11 cellular contexts compared by ENCODE assay signal in genomic region chr6:45156075-45156474, GRCh38.
DNase-seq lines count a peak whose midpoint lies in the region; ATAC-seq and TF ChIP-seq lines count a peak whose summit lies in the region.
"Had no signal": no experiment of that assay in that cellular context is flagged by ENCODE, and none has a peak within 500 bp of the region (broad histone marks: within the 10 kb centered on the region; RNA-seq: fewer than 3 reads in every experiment).

No MANE protein-coding gene starts in this region.

- intact Hi-C loops in OCI-LY7 (cut with micrococcal nuclease; ENCODE audit: unreplicated experiment), result no loop called here

- no peaks in the 10 kb centered on the region for H4K20me1 ChIP-seq in OCI-LY7 (ENCODE audit: insufficient read depth, low read length)

- ATAC-seq in GM21576 (IDR thresholded peaks at IDR 0.05; ENCODE audit: unreplicated experiment) (peak; percentile 99), HG03442 (IDR thresholded peaks at IDR 0.05; ENCODE audit: unreplicated experiment) (peak; percentile 99)

- TF ChIP-seq CTCF in endothelial cell (IDR thresholded peaks at IDR 0.05; ENCODE audit: unreplicated experiment) (no peak), OCI-LY7 (conservative IDR thresholded peaks at IDR 0.05; ENCODE audit: low read length) (no peak)

- no peaks in the 10 kb centered on the region for H3K79me2 ChIP-seq in OCI-LY7 (ENCODE audit: insufficient read depth, low read depth, low read length)

- H3K4me3 ChIP-seq in OCI-LY7 (ENCODE audit: low read depth, low read length, poor library complexity, severe bottlenecking), result no peak overlapping the region

- H3K27ac ChIP-seq in OCI-LY7 (ENCODE audit: low read depth, low read length, poor library complexity, severe bottlenecking), result no peak overlapping the region
- H3K27ac ChIP-seq: 22Rv1 had no signal

- no peak overlapping the region for H2AFZ ChIP-seq in OCI-LY7 (ENCODE audit: low read length)

- peak overlapping the region; percentile 10 for H3K27ac Mint-ChIP-seq in endothelial cell (ENCODE audit: unreplicated experiment)

- peaks cover 1% of the 10 kb centered on the region for H3K27me3 Mint-ChIP-seq in endothelial cell (ENCODE audit: unreplicated experiment)

- no peaks in the 10 kb centered on the region for H3K4me1 ChIP-seq in OCI-LY7 (ENCODE audit: insufficient read depth, low read length, poor library complexity, severe bottlenecking)

- no peaks in the 10 kb centered on the region for H3K9me2 ChIP-seq in OCI-LY7 (ENCODE audit: insufficient read depth, low read length)

- no peak overlapping the region for H3K4me2 ChIP-seq in OCI-LY7 (ENCODE audit: low read length)

- H3K9me3 Mint-ChIP-seq in endothelial cell (ENCODE audit: unreplicated experiment), result no peaks in the 10 kb centered on the region

- POLR2A ChIA-PET in OCI-LY7 (lab: Charles Lee), result interaction anchor here (0.6 kb wide), 1 partner anchor 9 kb away, joined by 3 read pairs; no protein-coding TSS in a partner anchor

- H3K4me3 Mint-ChIP-seq in endothelial cell (ENCODE audit: unreplicated experiment), result no peak overlapping the region

- CTCF ChIA-PET in OCI-LY7 (lab: Charles Lee; ENCODE audit: unreplicated experiment), result no interaction called here

- H3K36me3 Mint-ChIP-seq in endothelial cell (ENCODE audit: low read depth, unreplicated experiment), result no peaks in the 10 kb centered on the region

- DNase-seq in DMS53 (lab: John Stamatoyannopoulos, UW), result peak; percentile 7
- DNase-seq in DMS53 treated with DMSO at 0.1 percent for 48 hours (lab: John Stamatoyannopoulos, UW; ENCODE audit: unreplicated experiment), result no peak
- no peak for DNase-seq in endothelial cell (ENCODE audit: low spot score)
- no peak for DNase-seq in OCI-LY7 (ENCODE audit: low spot score)
- no peak for DNase-seq in NCI-H748 (lab: John Stamatoyannopoulos, UW; ENCODE audit: unreplicated experiment)
- DNase-seq in NCI-H446 (lab: John Stamatoyannopoulos, UW), result no peak
- DNase-seq: kidney glomerular epithelial cell, NCI-H345 had no signal

- no peaks in the 10 kb centered on the region for H3K9me3 ChIP-seq in OCI-LY7 (ENCODE audit: low read length)

- no TSS peak for BruUV-seq in OCI-LY7 (replicated peaks; lab: Mats Ljungman, UMichigan)

- no peaks in the 10 kb centered on the region for H3K36me3 ChIP-seq in OCI-LY7 (ENCODE audit: insufficient read depth, low read length)

- H3K4me1 Mint-ChIP-seq in endothelial cell (ENCODE audit: unreplicated experiment), result peaks cover 14% of the 10 kb centered on the region
